ENCODE assay signal across 8 cellular contexts in the genomic region with DNA sequence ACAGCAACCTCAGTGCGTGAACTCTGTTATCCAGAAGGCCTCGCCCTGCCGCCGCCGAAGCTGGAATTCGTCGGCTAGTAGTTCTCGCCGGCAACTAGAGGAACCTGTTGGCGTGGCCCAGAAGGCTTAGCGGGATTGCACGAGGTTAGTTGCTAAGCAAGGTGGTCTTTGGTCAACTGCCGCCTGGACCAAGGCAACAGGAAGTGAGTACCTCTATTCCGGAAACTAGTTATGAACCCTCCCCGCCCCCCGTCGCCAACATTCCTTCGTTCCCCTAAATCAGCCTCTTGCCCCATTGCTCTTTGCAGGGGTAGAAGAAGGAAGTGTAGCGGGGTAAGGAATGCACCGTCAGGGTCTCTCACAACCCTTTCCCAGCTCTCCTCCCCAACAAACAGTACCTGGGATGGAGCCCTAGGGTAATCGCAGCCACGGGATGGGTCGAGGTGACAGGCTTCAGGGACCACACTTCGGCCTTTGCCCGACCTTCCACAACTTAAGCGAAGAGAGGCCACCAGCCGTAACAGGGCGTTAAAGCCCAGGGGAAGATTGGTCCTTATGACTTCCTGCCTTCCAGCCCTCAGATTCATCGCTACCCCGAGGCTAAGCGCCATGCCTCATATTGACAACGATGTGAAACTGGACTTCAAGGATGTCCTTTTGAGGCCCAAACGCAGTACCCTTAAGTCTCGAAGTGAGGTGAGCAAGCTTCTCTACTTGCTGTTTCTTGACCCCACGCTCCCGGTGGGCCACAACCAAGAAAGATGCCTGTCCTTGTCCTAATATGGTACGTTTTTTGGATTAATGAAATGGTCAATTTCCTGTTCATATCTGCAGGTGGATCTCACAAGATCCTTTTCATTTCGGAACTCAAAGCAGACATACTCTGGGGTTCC. TPM values are rescaled to one million over a fixed set of nuclear protein-coding genes. Genes with fewer than 3 reads are reported as not detected.
A peak's percentile ranks its signal among the peaks of the same experiment; 100 is the strongest.
DNase-seq lines count a peak whose midpoint lies in the region; ATAC-seq, FAIRE-seq and TF ChIP-seq lines count a peak whose summit lies in the region.

Gene GMPR2 (plus strand): TSS at position 285 of the 893 bp plus-strand sequence. CDS start 325 bp downstream, at position 610.

- no peaks in the 10 kb centered on the region for H3K9me3 ChIP-seq in heart right ventricle
- no peaks in the 10 kb centered on the region for H3K9me3 ChIP-seq in psoas muscle

- H3K4me1 Mint-ChIP-seq in activated naive CD4-positive, alpha-beta T cell treated with anti-CD3 and anti-CD28 coated beads, Interleukin-2, amount 50 U/mL, for 24 hours = peaks cover 60% of the 10 kb centered on the region

- DNase-seq in activated CD4-positive, alpha-beta T cell treated with anti-CD3 and anti-CD28 coated beads for 48 hours = peak; percentile 22
- DNase-seq in activated CD4-positive, alpha-beta T cell treated with anti-CD3 and anti-CD28 coated beads, Interleukin-2, amount 50 U/mL, for 4 hours = no peak
- DNase-seq in H54 (ENCODE audit: insufficient read length, low spot score) (no peak), Kasumi-1 (lab: John Stamatoyannopoulos, UW) (peak; percentile 91 to 92), heart right ventricle (no peak), psoas muscle (peak in 1 of 2 donors; percentile 83), NCI-H2196 (lab: John Stamatoyannopoulos, UW; ENCODE audit: unreplicated experiment) (no peak)

- WGBS in heart right ventricle, 2 donors = 4% methylated on average over 38 of the region's 38 CpGs
- 4 to 6% (median 5%) methylated on average over 38 of the region's 38 CpGs for WGBS in psoas muscle, 3 donors

- FAIRE-seq in H54 (lab: Jason Lieb, UNC) = no peak

- H3K27me3 Mint-ChIP-seq in activated naive CD4-positive, alpha-beta T cell treated with anti-CD3 and anti-CD28 coated beads, Interleukin-2, amount 50 U/mL, for 24 hours = no peaks in the 10 kb centered on the region

- intact Hi-C loops in heart right ventricle (cut with DNase I) (loop anchor here in 2 of 10 donors (2.0 to 10.0 kb wide), 2 partner anchors 44 to 202 kb away; partner anchors contain the start of gene IPO4 (in 1 of the 2)), psoas muscle (cut with DNase I) (no loop called here)

- H3K4me3 ChIP-seq in heart right ventricle (peak within 1 kb of the TSS; percentile 65 to 97 (median 91)), psoas muscle (peak within 1 kb of the TSS; percentile 92)

- ATAC-seq in heart right ventricle = peak; percentile 44 to 75 (median 68)
- ATAC-seq in psoas muscle = peak; percentile 60 to 78 (median 67)

- H3K4me1 ChIP-seq in heart right ventricle (peaks cover 18 to 54% (median 34%) of the 10 kb centered on the region in 9 donors), psoas muscle (peaks cover 56% of the 10 kb centered on the region)

- H3K4me3 Mint-ChIP-seq in activated naive CD4-positive, alpha-beta T cell treated with anti-CD3 and anti-CD28 coated beads, Interleukin-2, amount 50 U/mL, for 24 hours = peak within 1 kb of the TSS; percentile 97

- H3K27ac Mint-ChIP-seq in activated naive CD4-positive, alpha-beta T cell treated with anti-CD3 and anti-CD28 coated beads, Interleukin-2, amount 50 U/mL, for 24 hours = peak within 1 kb of the TSS; percentile 94

- H3K27me3 ChIP-seq in heart right ventricle (no peaks in the 10 kb centered on the region), psoas muscle (ENCODE audit: insufficient read depth in 3 of 3, low read length in 2 of 3) (no peaks in the 10 kb centered on the region)

- TF ChIP-seq CTCF in heart right ventricle (IDR thresholded peaks at IDR 0.05) = no peak
- no peak for TF ChIP-seq CTCF in psoas muscle (IDR thresholded peaks at IDR 0.05)

- peaks cover 0 to 45% (median 23%) of the 10 kb centered on the region in 9 donors for H3K36me3 ChIP-seq in heart right ventricle
- peaks cover 14 to 57% of the 10 kb centered on the region in 2 donors for H3K36me3 ChIP-seq in psoas muscle (ENCODE audit: insufficient read depth in 1 of 2, low read depth in 1 of 2)

- TF ChIP-seq POLR2A in H54 (IDR thresholded peaks at IDR 0.05; ENCODE audit: low read depth, low read length) = 0 out of 2 replicates have a peak, but pooled peaks have one; percentile 5

- H3K27ac ChIP-seq in heart right ventricle = peak within 1 kb of the TSS; percentile 74 to 97 (median 90)
- H3K27ac ChIP-seq in psoas muscle = peak within 1 kb of the TSS; percentile 88

- H3K36me3 Mint-ChIP-seq in activated naive CD4-positive, alpha-beta T cell treated with anti-CD3 and anti-CD28 coated beads, Interleukin-2, amount 50 U/mL, for 24 hours = peaks cover 7% of the 10 kb centered on the region

- H3K9me3 Mint-ChIP-seq in activated naive CD4-positive, alpha-beta T cell treated with anti-CD3 and anti-CD28 coated beads, Interleukin-2, amount 50 U/mL, for 24 hours = no peaks in the 10 kb centered on the region

RNA-seq across cellular contexts. Expression of gene GMPR2, which starts in this region (rescaled TPM):
- 10 to 100 TPM; 28.6 to 46.9 (median 33.5) TPM for total RNA-seq in heart right ventricle
- polyA plus RNA-seq in heart right ventricle = 10 to 100 TPM; 26.4 to 27.3 TPM
- total RNA-seq in psoas muscle = 10 to 100 TPM; 19.7 to 33.1 (median 27.9) TPM
- polyA plus RNA-seq in psoas muscle = 10 to 100 TPM; 17.7 to 24.0 (median 21.7) TPM

Comparison
In these comparisons a context has a peak if more than half of its experiments do, and no peak if none do; other contexts are left out.
1. DNase-seq: peak in activated CD4-positive, alpha-beta T cell treated with anti-CD3 and anti-CD28 coated beads for 48 hours (single experiment) and Kasumi-1 (2 of 2); none in activated CD4-positive, alpha-beta T cell treated with anti-CD3 and anti-CD28 coated beads, Interleukin-2, amount 50 U/mL, for 4 hours (0 of 2), H54 (single experiment), heart right ventricle (0 of 2) and NCI-H2196 (single experiment).